Comparison of ENCODE assay signal across 8 cellular contexts in genomic region chr12:80937391-80938238, GRCh38. TPM values are rescaled to one million over a fixed set of nuclear protein-coding genes. Genes with fewer than 3 reads are reported as not detected.
DNase-seq lines count a peak whose midpoint lies in the region; ATAC-seq and TF ChIP-seq lines count a peak whose summit lies in the region.

A gene with protein sequence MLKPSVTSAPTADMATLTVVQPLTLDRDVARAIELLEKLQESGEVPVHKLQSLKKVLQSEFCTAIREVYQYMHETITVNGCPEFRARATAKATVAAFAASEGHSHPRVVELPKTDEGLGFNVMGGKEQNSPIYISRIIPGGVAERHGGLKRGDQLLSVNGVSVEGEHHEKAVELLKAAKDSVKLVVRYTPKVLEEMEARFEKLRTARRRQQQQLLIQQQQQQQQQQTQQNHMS (minus strand): TSS chr12:80937934. CDS start chr12:80937722, 212 bp downstream.

- TF ChIP-seq CTCF in AG10803 (conservative IDR thresholded peaks at IDR 0.05; ENCODE audit: low read length) (no peak), foreskin fibroblast (IDR thresholded peaks at IDR 0.05; ENCODE audit: low read depth, low read length) (no peak), neural cell (IDR thresholded peaks at IDR 0.05; ENCODE audit: poor library complexity, severe bottlenecking) (no peak)

- no peak within 1 kb of the TSS for H3K4me2 ChIP-seq in neural cell (ENCODE audit: low read length)

- no peaks in the 10 kb centered on the region for H3K36me3 ChIP-seq in neural cell (ENCODE audit: insufficient read depth, low read length)

- peak within 1 kb of the TSS; percentile 79 for H3K27ac ChIP-seq in neural cell (ENCODE audit: low read length)

- H4K20me1 ChIP-seq in neural cell (ENCODE audit: insufficient read depth) = no peaks in the 10 kb centered on the region

- DNase-seq in AG10803 (ENCODE audit: low read depth) (peak; percentile 17), SHP77 treated with DMSO at 0.1 percent for 48 hours (lab: John Stamatoyannopoulos, UW) (peak; percentile 60), foreskin fibroblast (peak; percentile 37 to 72), NCI-H1048 (lab: John Stamatoyannopoulos, UW) (no peak)
- DNase-seq in activated CD8-positive, alpha-beta memory T cell treated with anti-CD3 and anti-CD28 coated beads, Interleukin-2, amount 50 U/mL, for 4 hours = no peak

- H3K79me2 ChIP-seq in neural cell (replicated peaks; ENCODE audit: insufficient read depth, low read length) = peaks cover 19% of the 10 kb centered on the region

- H3K9me2 ChIP-seq in neural cell (ENCODE audit: insufficient read depth, low read length) = no peaks in the 10 kb centered on the region

- TF ChIP-seq RAD21 in neural cell (conservative IDR thresholded peaks at IDR 0.05) = peak; percentile 17

- peak; percentile 22 for ATAC-seq in GM19043 (IDR thresholded peaks at IDR 0.05; ENCODE audit: low read depth, unreplicated experiment)
- ATAC-seq in HG03378 (IDR thresholded peaks at IDR 0.05; ENCODE audit: unreplicated experiment) = peak; percentile 16

- peak within 1 kb of the TSS; percentile 65 for H2AFZ ChIP-seq in neural cell (ENCODE audit: low read depth, low read length)

- H3K4me3 ChIP-seq in AG10803 (ENCODE audit: low read length) = peak within 1 kb of the TSS; percentile 78
- peak within 1 kb of the TSS; percentile 79 to 88 for H3K4me3 ChIP-seq in foreskin fibroblast (ENCODE audit: low read depth in 1 of 2, low read length in 2 of 2)
- H3K4me3 ChIP-seq in neural cell (ENCODE audit: low read length) = peak within 1 kb of the TSS; percentile 86

- peak within 1 kb of the TSS; percentile 91 for H3K9ac ChIP-seq in neural cell (ENCODE audit: low read length)

- TF ChIP-seq EP300 in neural cell (conservative IDR thresholded peaks at IDR 0.05; ENCODE audit: poor library complexity, severe bottlenecking) = peak; percentile 16

- peaks cover 3% of the 10 kb centered on the region for H3F3A ChIP-seq in neural cell (ENCODE audit: insufficient read depth, low read length, poor library complexity, severe bottlenecking)

- no peaks in the 10 kb centered on the region for H3K27me3 ChIP-seq in neural cell (ENCODE audit: insufficient read depth, low read depth, low read length)

- no peaks in the 10 kb centered on the region for H3K9me3 ChIP-seq in neural cell (ENCODE audit: low read length)

TF ChIP-seq in neural cell, 6 proteins besides CTCF, POLR2A, EP300 and RAD21:
- TF ChIP-seq POLR2AphosphoS5 (IDR thresholded peaks at IDR 0.05) = peak; percentile 74
- TF ChIP-seq TAF1 (IDR thresholded peaks at IDR 0.05; ENCODE audit: low read depth) = peak; percentile 69
- no peak for TF ChIP-seq MXI1 (conservative IDR thresholded peaks at IDR 0.05; ENCODE audit: poor library complexity, severe bottlenecking)
- no peak for TF ChIP-seq SMC3 (conservative IDR thresholded peaks at IDR 0.05; ENCODE audit: poor library complexity)
- TF ChIP-seq EZH2 (IDR thresholded peaks at IDR 0.05; ENCODE audit: borderline replicate concordance, insufficient read depth, low read length, poor library complexity, severe bottlenecking) = no peak
- TF ChIP-seq, protein P1, sequence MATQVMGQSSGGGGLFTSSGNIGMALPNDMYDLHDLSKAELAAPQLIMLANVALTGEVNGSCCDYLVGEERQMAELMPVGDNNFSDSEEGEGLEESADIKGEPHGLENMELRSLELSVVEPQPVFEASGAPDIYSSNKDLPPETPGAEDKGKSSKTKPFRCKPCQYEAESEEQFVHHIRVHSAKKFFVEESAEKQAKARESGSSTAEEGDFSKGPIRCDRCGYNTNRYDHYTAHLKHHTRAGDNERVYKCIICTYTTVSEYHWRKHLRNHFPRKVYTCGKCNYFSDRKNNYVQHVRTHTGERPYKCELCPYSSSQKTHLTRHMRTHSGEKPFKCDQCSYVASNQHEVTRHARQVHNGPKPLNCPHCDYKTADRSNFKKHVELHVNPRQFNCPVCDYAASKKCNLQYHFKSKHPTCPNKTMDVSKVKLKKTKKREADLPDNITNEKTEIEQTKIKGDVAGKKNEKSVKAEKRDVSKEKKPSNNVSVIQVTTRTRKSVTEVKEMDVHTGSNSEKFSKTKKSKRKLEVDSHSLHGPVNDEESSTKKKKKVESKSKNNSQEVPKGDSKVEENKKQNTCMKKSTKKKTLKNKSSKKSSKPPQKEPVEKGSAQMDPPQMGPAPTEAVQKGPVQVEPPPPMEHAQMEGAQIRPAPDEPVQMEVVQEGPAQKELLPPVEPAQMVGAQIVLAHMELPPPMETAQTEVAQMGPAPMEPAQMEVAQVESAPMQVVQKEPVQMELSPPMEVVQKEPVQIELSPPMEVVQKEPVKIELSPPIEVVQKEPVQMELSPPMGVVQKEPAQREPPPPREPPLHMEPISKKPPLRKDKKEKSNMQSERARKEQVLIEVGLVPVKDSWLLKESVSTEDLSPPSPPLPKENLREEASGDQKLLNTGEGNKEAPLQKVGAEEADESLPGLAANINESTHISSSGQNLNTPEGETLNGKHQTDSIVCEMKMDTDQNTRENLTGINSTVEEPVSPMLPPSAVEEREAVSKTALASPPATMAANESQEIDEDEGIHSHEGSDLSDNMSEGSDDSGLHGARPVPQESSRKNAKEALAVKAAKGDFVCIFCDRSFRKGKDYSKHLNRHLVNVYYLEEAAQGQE (IDR thresholded peaks at IDR 0.05; ENCODE audit: borderline replicate concordance) = peak; percentile 32

RNA-seq across cellular contexts. Expression of the gene that starts here (rescaled TPM):
- 31.5 and 36.4 TPM in 2 replicates for polyA plus RNA-seq in neural cell
- 102 and 119 TPM in 2 replicates for polyA minus RNA-seq in neural cell

Comparison
In these comparisons a context has a peak if more than half of its experiments do, and no peak if none do; other contexts are left out.
1. DNase-seq: peak in AG10803 (single experiment), SHP77 treated with DMSO at 0.1 percent for 48 hours (single experiment) and foreskin fibroblast (2 of 2); none in NCI-H1048 (single experiment) and activated CD8-positive, alpha-beta memory T cell treated with anti-CD3 and anti-CD28 coated beads, Interleukin-2, amount 50 U/mL, for 4 hours (single experiment).
2. Peak in every context shown above with its lines, with median percentiles within 50 percentile points of each other: H3K4me3 ChIP-seq.